Comparison of ENCODE assay signal across 19 cellular contexts in genomic region chr2:189557373-189557772, GRCh38. TPM values are rescaled to one million over a fixed set of nuclear protein-coding genes. Genes with fewer than 3 reads are reported as not detected.
A peak's percentile ranks its signal among the peaks of the same experiment; 100 is the strongest.
DNase-seq lines count a peak whose midpoint lies in the region; TF ChIP-seq lines count a peak whose summit lies in the region.
"Had no signal": no experiment of that assay in that cellular context is flagged by ENCODE, and none has a peak within 500 bp of the region (broad histone marks: within the 10 kb centered on the region; RNA-seq: fewer than 3 reads in every experiment).

No MANE protein-coding gene starts in this region.

- no peaks in the 10 kb centered on the region for H3K27me3 ChIP-seq in adipocyte (replicated peaks; ENCODE audit: control insufficient read depth, insufficient read depth, low read length)
- H3K27me3 ChIP-seq in tibial artery: no peaks in the 10 kb centered on the region
- H3K27me3 ChIP-seq: BE2C had no signal

- H3K9ac ChIP-seq in adipocyte (ENCODE audit: low read length): peak overlapping the region; percentile 7

- peak overlapping the region; percentile 95 for H3K27ac Mint-ChIP-seq in mesothelial cell of epicardium
- H3K27ac Mint-ChIP-seq: CD8-positive, alpha-beta T cell; GM23338 had no signal

- H3K4me1 ChIP-seq in adipocyte (ENCODE audit: control insufficient read depth, insufficient read depth, low read length) (peaks cover 71% of the 10 kb centered on the region), tibial artery (peaks cover 0 to 99% (median 51%) of the 10 kb centered on the region in 4 donors)

- no peaks in the 10 kb centered on the region for H3K9me3 Mint-ChIP-seq in mesothelial cell of epicardium
- H3K9me3 Mint-ChIP-seq: CD8-positive, alpha-beta T cell; GM23338 had no signal

- no peak overlapping the region for H3K4me3 Mint-ChIP-seq in mesothelial cell of epicardium
- H3K4me3 Mint-ChIP-seq: CD8-positive, alpha-beta T cell; GM23338 had no signal

- peak overlapping the region; percentile 9 to 57 for H3K27ac ChIP-seq in coronary artery
- peak overlapping the region; percentile 79 to 85 for H3K27ac ChIP-seq in tibial artery
- H3K27ac ChIP-seq: HL-60, PC-9 had no signal

- intact Hi-C loops in tibial artery (cut with DNase I; ENCODE audit: low total_unique reads): loop anchor here (10.0 kb wide), 1 partner anchor 373 kb away; no protein-coding TSS in a partner anchor

- TF ChIP-seq CTCF in coronary artery (IDR thresholded peaks at IDR 0.05) (no peak), mesothelial cell of epicardium (IDR thresholded peaks at IDR 0.05; ENCODE audit: unreplicated experiment) (no peak), tibial artery (IDR thresholded peaks at IDR 0.05) (no peak)

- H3K36me3 ChIP-seq in adipocyte (ENCODE audit: control insufficient read depth, insufficient read depth, low read length, severe bottlenecking) (peaks cover 12% of the 10 kb centered on the region), tibial artery (peaks cover 5 to 12% (median 7%) of the 10 kb centered on the region in 3 donors)
- H3K36me3 ChIP-seq: BE2C had no signal

- no peaks in the 10 kb centered on the region for H3K36me3 Mint-ChIP-seq in mesothelial cell of epicardium

- no peaks in the 10 kb centered on the region for H3K27me3 Mint-ChIP-seq in mesothelial cell of epicardium (ENCODE audit: low read depth)

- H3K4me1 Mint-ChIP-seq in mesothelial cell of epicardium: peaks cover 76% of the 10 kb centered on the region

- no peaks in the 10 kb centered on the region for H3K9me3 ChIP-seq in adipocyte (ENCODE audit: control insufficient read depth, low read length)
- no peaks in the 10 kb centered on the region for H3K9me3 ChIP-seq in tibial artery
- H3K9me3 ChIP-seq: BE2C had no signal

- no peak overlapping the region for H3K4me3 ChIP-seq in adipocyte (ENCODE audit: low read length)
- no peak overlapping the region for H3K4me3 ChIP-seq in coronary artery
- H3K4me3 ChIP-seq in tibial artery: no peak overlapping the region
- H3K4me3 ChIP-seq: GM23338, PC-9 had no signal

- DNase-seq in adipocyte (ENCODE audit: low read depth): no peak
- DNase-seq in coronary artery (ENCODE audit: low spot score): no peak
- DNase-seq in mesothelial cell of epicardium (ENCODE audit: low spot score in 2 of 2, unreplicated experiment in 2 of 2): no peak
- DNase-seq in tibial artery: no peak
- DNase-seq in HPDE6-E6E7 (ENCODE audit: extremely low spot score): no peak
- no peak for DNase-seq in GM19240 (ENCODE audit: insufficient read length, low spot score)
- DNase-seq in SHP77 (lab: John Stamatoyannopoulos, UW): no peak
- DNase-seq: BE2C; CD8-positive, alpha-beta T cell; DND-41; GF-D8; KG1; NCI-H1048; NCI-H146; NCI-H2107; NCI-H446; PC-9 had no signal

RNA-seq across cellular contexts. Expression of gene SLC40A1, which starts 23.2 kb away (rescaled TPM):
- 152 to 156 TPM (median 154 TPM) in 3 replicates for total RNA-seq in mesothelial cell of epicardium
- total RNA-seq: GM23338 had no signal
